9 cellular contexts compared by ENCODE assay signal in genomic region chr7:77439572-77439971, GRCh38. TPM values are rescaled to one million over a fixed set of nuclear protein-coding genes. Genes with fewer than 3 reads are reported as not detected.
DNase-seq lines count a peak whose midpoint lies in the region; ATAC-seq and TF ChIP-seq lines count a peak whose summit lies in the region.
"Had no signal": no experiment of that assay in that cellular context is flagged by ENCODE, and none has a peak within 500 bp of the region (broad histone marks: within the 10 kb centered on the region; RNA-seq: fewer than 3 reads in every experiment).

No MANE protein-coding gene starts in this region.

- in situ Hi-C loops in brain microvascular endothelial cell (cut with HindIII; ENCODE audit: low pct_ligation_motif_present, low sequenced_read_pairs), result no loop called here

- H3K4me3 ChIP-seq in brain microvascular endothelial cell (ENCODE audit: low read depth, low read length) (no peak overlapping the region), left lung (no peak overlapping the region)

- H3K27me3 ChIP-seq in brain microvascular endothelial cell (replicated peaks) (no peaks in the 10 kb centered on the region), left lung (no peaks in the 10 kb centered on the region)

- intact Hi-C loops in left lung (cut with DNase I), result no loop called here

- no peaks in the 10 kb centered on the region for H3K9me3 ChIP-seq in left lung

- DNase-seq in AG09319 (ENCODE audit: extremely low read depth, low read depth) (no peak), MV-4-11 (lab: John Stamatoyannopoulos, UW) (peak; percentile 41), brain microvascular endothelial cell (no peak), left lung (peak in 1 of 2 donors; percentile 58), foreskin melanocyte (no peak), RPMI8226 (no peak)
- DNase-seq: effector CD4-positive, alpha-beta T cell had no signal

- peaks cover 0 to 33% of the 10 kb centered on the region in 2 donors for H3K4me1 ChIP-seq in left lung

- H3K27ac ChIP-seq in brain microvascular endothelial cell (no peak overlapping the region), left lung (no peak overlapping the region)

- peak; percentile 88 for ATAC-seq in left lung
- ATAC-seq in GM21576 (IDR thresholded peaks at IDR 0.05; ENCODE audit: unreplicated experiment), result no peak
- no peak for ATAC-seq in HG03139 (IDR thresholded peaks at IDR 0.05; ENCODE audit: unreplicated experiment)

- TF ChIP-seq CTCF in AG09319 (IDR thresholded peaks at IDR 0.05; ENCODE audit: low read depth, low read length), result peak; percentile 38
- peak; percentile 62 for TF ChIP-seq CTCF in brain microvascular endothelial cell (IDR thresholded peaks at IDR 0.05; ENCODE audit: low read depth, low read length, missing control alignments)
- TF ChIP-seq CTCF in left lung (IDR thresholded peaks at IDR 0.05), result peak; percentile 20 to 26

- no peaks in the 10 kb centered on the region for H3K36me3 ChIP-seq in brain microvascular endothelial cell (replicated peaks)
- H3K36me3 ChIP-seq in left lung, result no peaks in the 10 kb centered on the region

RNA-seq across cellular contexts. Expression of gene GSAP, which starts 23.4 kb away (rescaled TPM):
- total RNA-seq in left lung, result 10 to 100 TPM; 40.9 to 45.4 TPM
